11 cellular contexts compared by ENCODE assay signal in genomic region chr12:92107621-92108131, GRCh38. TPM values are rescaled to one million over a fixed set of nuclear protein-coding genes. Genes with fewer than 3 reads are reported as not detected.
A peak's percentile ranks its signal among the peaks of the same experiment; 100 is the strongest.
DNase-seq lines count a peak whose midpoint lies in the region; ATAC-seq and TF ChIP-seq lines count a peak whose summit lies in the region.
"Had no signal": no experiment of that assay in that cellular context is flagged by ENCODE, and none has a peak within 500 bp of the region (broad histone marks: within the 10 kb centered on the region; RNA-seq: fewer than 3 reads in every experiment).

No MANE protein-coding gene starts in this region.

- no peaks in the 10 kb centered on the region for H3K9me3 Mint-ChIP-seq in WTC11
- no peaks in the 10 kb centered on the region for H3K9me3 Mint-ChIP-seq in nephron
- H3K9me3 Mint-ChIP-seq in activated CD8-positive, alpha-beta T cell treated with anti-CD3 and anti-CD28 coated beads, Interleukin-2, amount 10 ng/mL, durations not matched to agents 7 days and 5 days (ENCODE audit: insufficient read depth): no peaks in the 10 kb centered on the region
- H3K9me3 Mint-ChIP-seq: stimulated activated memory B cell treated with anti-CD40 and anti-IgM and Interleukin-4, amounts not matched to agents 10 μg/mL and 1 μg/mL and 100 μg/mL, for 72 hours had no signal

- H3K4me1 Mint-ChIP-seq in WTC11 (peaks cover 64% of the 10 kb centered on the region), nephron (peaks cover 29% of the 10 kb centered on the region)
- peaks cover 63% of the 10 kb centered on the region for H3K4me1 Mint-ChIP-seq in activated CD8-positive, alpha-beta T cell treated with anti-CD3 and anti-CD28 coated beads, Interleukin-2, amount 10 ng/mL, durations not matched to agents 7 days and 5 days (ENCODE audit: low read depth)

- peak; percentile 67 for DNase-seq in DMS53 treated with DMSO at 0.1 percent for 48 hours (lab: John Stamatoyannopoulos, UW; ENCODE audit: unreplicated experiment)
- peak; percentile 78 for DNase-seq in NCI-H1417 treated with DMSO at 0.1 percent for 48 hours (lab: John Stamatoyannopoulos, UW)
- peak; percentile 14 for DNase-seq in WTC11 (ENCODE audit: low spot score)
- DNase-seq in activated CD8-positive, alpha-beta T cell treated with anti-CD3 and anti-CD28 coated beads, Interleukin-2, amount 10 ng/mL, durations not matched to agents 7 days and 5 days: no peak
- DNase-seq in AG20443 (ENCODE audit: low spot score): no peak
- DNase-seq in GM20000 (ENCODE audit: low spot score): no peak
- no peak for DNase-seq in NOMO-1 (lab: John Stamatoyannopoulos, UW; ENCODE audit: unreplicated experiment in 2 of 2)
- DNase-seq: left colon, Peyer's patch had no signal

- POLR2A ChIA-PET in WTC11 (lab: Charles Lee): interaction anchor here (0.6 to 2.5 kb wide), 2 partner anchors 18 to 38 kb away, joined by 3 to 17 read pairs; partner anchors contain the start of gene BTG1
- POLR2A ChIA-PET in activated CD8-positive, alpha-beta T cell treated with anti-CD3 and anti-CD28 coated beads, Interleukin-2, amount 10 ng/mL, durations not matched to agents 7 days and 5 days (lab: Charles Lee): interaction anchor here (1.3 to 6.2 kb wide), 2 partner anchors 27 to 37 kb away, joined by 5 to 28 read pairs; partner anchors contain the start of gene BTG1

- no peak for TF ChIP-seq CTCF in WTC11 (IDR thresholded peaks at IDR 0.05)
- no peak for TF ChIP-seq CTCF in nephron (IDR thresholded peaks at IDR 0.05; ENCODE audit: unreplicated experiment in 3 of 3)
- TF ChIP-seq CTCF in GM20000 (IDR thresholded peaks at IDR 0.05; ENCODE audit: extremely low read depth, missing control alignments): no peak

- CTCF ChIA-PET in WTC11 (lab: Charles Lee): interaction anchor here (0.7 kb wide), 1 partner anchor 179 kb away, joined by 3 read pairs; no protein-coding TSS in a partner anchor
- CTCF ChIA-PET in activated CD8-positive, alpha-beta T cell treated with anti-CD3 and anti-CD28 coated beads, Interleukin-2, amount 10 ng/mL, durations not matched to agents 7 days and 5 days (lab: Charles Lee): interaction anchor here (1.6 to 2.2 kb wide), 3 partner anchors 17 to 726 kb away, joined by 5 to 8 read pairs (median 5); no protein-coding TSS in a partner anchor

- H3K27ac Mint-ChIP-seq in WTC11 (peak overlapping the region; percentile 97), nephron (peak overlapping the region; percentile 21 to 45 (median 33))
- H3K27ac Mint-ChIP-seq in activated CD8-positive, alpha-beta T cell treated with anti-CD3 and anti-CD28 coated beads, Interleukin-2, amount 10 ng/mL, durations not matched to agents 7 days and 5 days: no peak overlapping the region

- no peaks in the 10 kb centered on the region for H3K36me3 Mint-ChIP-seq in WTC11
- no peaks in the 10 kb centered on the region for H3K36me3 Mint-ChIP-seq in nephron (ENCODE audit: low read depth)
- H3K36me3 Mint-ChIP-seq in activated CD8-positive, alpha-beta T cell treated with anti-CD3 and anti-CD28 coated beads, Interleukin-2, amount 10 ng/mL, durations not matched to agents 7 days and 5 days (ENCODE audit: low read depth): no peaks in the 10 kb centered on the region
- H3K36me3 Mint-ChIP-seq: stimulated activated memory B cell treated with anti-CD40 and anti-IgM and Interleukin-4, amounts not matched to agents 10 μg/mL and 1 μg/mL and 100 μg/mL, for 72 hours had no signal

- H3K27me3 Mint-ChIP-seq in WTC11 (ENCODE audit: low read depth) (no peaks in the 10 kb centered on the region), nephron (ENCODE audit: low read depth) (no peaks in the 10 kb centered on the region)
- H3K27me3 Mint-ChIP-seq in activated CD8-positive, alpha-beta T cell treated with anti-CD3 and anti-CD28 coated beads, Interleukin-2, amount 10 ng/mL, durations not matched to agents 7 days and 5 days (ENCODE audit: low read depth): no peaks in the 10 kb centered on the region
- H3K27me3 Mint-ChIP-seq: stimulated activated memory B cell treated with anti-CD40 and anti-IgM and Interleukin-4, amounts not matched to agents 10 μg/mL and 1 μg/mL and 100 μg/mL, for 72 hours had no signal

- ATAC-seq in WTC11: peak; percentile 60
- no peak for ATAC-seq in activated CD8-positive, alpha-beta T cell treated with anti-CD3 and anti-CD28 coated beads, Interleukin-2, amount 10 ng/mL, durations not matched to agents 7 days and 5 days
- ATAC-seq: left colon; stimulated activated memory B cell treated with anti-CD40 and anti-IgM and Interleukin-4, amounts not matched to agents 10 μg/mL and 1 μg/mL and 100 μg/mL, for 72 hours had no signal

- H3K4me3 Mint-ChIP-seq in WTC11 (peak overlapping the region; percentile 41), nephron (peak overlapping the region in 1 of 3 experiments; percentile 38)
- no peak overlapping the region for H3K4me3 Mint-ChIP-seq in activated CD8-positive, alpha-beta T cell treated with anti-CD3 and anti-CD28 coated beads, Interleukin-2, amount 10 ng/mL, durations not matched to agents 7 days and 5 days
- H3K4me3 Mint-ChIP-seq: stimulated activated memory B cell treated with anti-CD40 and anti-IgM and Interleukin-4, amounts not matched to agents 10 μg/mL and 1 μg/mL and 100 μg/mL, for 72 hours had no signal

TF ChIP-seq in WTC11, 78 proteins besides CTCF, POLR2A, EP300 and RAD21 (continues in another document):
- TF ChIP-seq GTF2I (CRISPR knock-in tag; conservative IDR thresholded peaks at IDR 0.05): no peak
- no peak for TF ChIP-seq STAT6 (CRISPR knock-in tag; conservative IDR thresholded peaks at IDR 0.05; ENCODE audit: low read depth)
- no peak for TF ChIP-seq TP53 (CRISPR knock-in tag; IDR thresholded peaks at IDR 0.05)
- no peak for TF ChIP-seq FOXP1 (CRISPR knock-in tag; IDR thresholded peaks at IDR 0.05; ENCODE audit: borderline replicate concordance)
- TF ChIP-seq PREB (CRISPR knock-in tag; IDR thresholded peaks at IDR 0.05; ENCODE audit: borderline replicate concordance): no peak
- no peak for TF ChIP-seq CREM (CRISPR knock-in tag; IDR thresholded peaks at IDR 0.05)
- TF ChIP-seq SMAD4 (CRISPR knock-in tag; IDR thresholded peaks at IDR 0.05): no peak
- no peak for TF ChIP-seq USF1 (CRISPR knock-in tag; IDR thresholded peaks at IDR 0.05)
- TF ChIP-seq HMGXB4 (CRISPR knock-in tag; IDR thresholded peaks at IDR 0.05): no peak

RNA-seq across cellular contexts. Expression of gene BTG1, which starts 38.0 kb away (rescaled TPM):
- total RNA-seq in WTC11 (2021): 26.7 to 32.0 TPM (median 31.2 TPM) in 3 replicates
- 100 to 1,000 TPM; 113 to 118 TPM for total RNA-seq in activated CD8-positive, alpha-beta T cell treated with anti-CD3 and anti-CD28 coated beads, Interleukin-2, amount 10 ng/mL, durations not matched to agents 7 days and 5 days

Comparison
In these comparisons a context has a peak if more than half of its experiments do, and no peak if none do; other contexts are left out.
1. DNase-seq: peak in DMS53 treated with DMSO at 0.1 percent for 48 hours (single experiment), NCI-H1417 treated with DMSO at 0.1 percent for 48 hours (single experiment) and WTC11 (single experiment); none in activated CD8-positive, alpha-beta T cell treated with anti-CD3 and anti-CD28 coated beads, Interleukin-2, amount 10 ng/mL, durations not matched to agents 7 days and 5 days (single experiment), AG20443 (single experiment), GM20000 (single experiment) and NOMO-1 (0 of 2).